In the genomic region with DNA sequence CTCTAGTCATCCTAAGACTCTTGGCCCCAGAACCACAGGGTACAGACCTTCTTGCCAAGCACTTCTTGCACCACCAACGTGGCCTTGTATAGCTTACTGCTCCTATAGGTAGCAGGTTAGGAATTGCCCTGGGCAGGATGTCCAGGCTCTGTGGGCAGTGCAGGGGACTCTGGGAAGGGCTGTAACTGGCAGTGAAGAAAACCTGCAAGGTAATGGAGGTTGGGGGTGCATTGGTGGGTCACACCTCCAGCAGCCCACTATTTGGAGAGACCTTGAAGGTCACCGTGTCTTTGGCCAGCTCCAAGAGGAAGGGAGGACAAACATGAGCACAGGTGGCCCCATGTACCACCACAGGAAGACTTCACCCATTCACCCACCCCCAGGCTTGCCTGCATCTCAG, we compare ENCODE assay signal across 27 cellular contexts. TPM values are rescaled to one million over a fixed set of nuclear protein-coding genes. Genes with fewer than 3 reads are reported as not detected.
DNase-seq lines count a peak whose midpoint lies in the region; FAIRE-seq and TF ChIP-seq lines count a peak whose summit lies in the region.
"Had no signal": no experiment of that assay in that cellular context is flagged by ENCODE, and none has a peak within 500 bp of the region (broad histone marks: within the 10 kb centered on the region; RNA-seq: fewer than 3 reads in every experiment).

No MANE protein-coding gene starts in this region.

- no peaks in the 10 kb centered on the region for H3K4me1 ChIP-seq in esophagus muscularis mucosa
- H3K4me1 ChIP-seq: A549; BE2C; BLaER1 treated with 17β-estradiol and CSF1 and Interleukin-3, amounts not matched to agents 10 nM and 100 nM had no signal

- FAIRE-seq in urothelium cell line (lab: Jason Lieb, UNC) = peak; percentile 27
- FAIRE-seq: A549, GM12891, GM18507, H1 had no signal

- H3K9me3 ChIP-seq in esophagus muscularis mucosa = peaks cover 0 to 5% (median 0%) of the 10 kb centered on the region in 4 donors
- H3K9me3 ChIP-seq: BE2C had no signal

- TF ChIP-seq POLR2A in esophagus muscularis mucosa (IDR thresholded peaks at IDR 0.05; ENCODE audit: low read depth) = no peak

- peaks cover 12% of the 10 kb centered on the region for H3K9me3 Mint-ChIP-seq in osteocyte (ENCODE audit: unreplicated experiment)

- peaks cover 15% of the 10 kb centered on the region for H3K27me3 Mint-ChIP-seq in osteocyte (ENCODE audit: unreplicated experiment)

- H3K27me3 ChIP-seq in esophagus muscularis mucosa = peaks cover 0 to 8% (median 0%) of the 10 kb centered on the region in 4 donors
- H3K27me3 ChIP-seq: BE2C; BLaER1 treated with 17β-estradiol and CSF1 and Interleukin-3, amounts not matched to agents 10 nM and 100 nM had no signal

- no peaks in the 10 kb centered on the region for H3K36me3 ChIP-seq in esophagus muscularis mucosa
- H3K36me3 ChIP-seq: BE2C; BLaER1 treated with 17β-estradiol and CSF1 and Interleukin-3, amounts not matched to agents 10 nM and 100 nM had no signal

- no peaks in the 10 kb centered on the region for H3K4me1 Mint-ChIP-seq in osteocyte (ENCODE audit: unreplicated experiment)
- H3K4me1 Mint-ChIP-seq: CD4-positive, alpha-beta memory T cell had no signal

- intact Hi-C loops in esophagus muscularis mucosa (cut with DNase I) = no loop called here

- no peak for TF ChIP-seq CTCF in esophagus muscularis mucosa (IDR thresholded peaks at IDR 0.05)
- no peak for TF ChIP-seq CTCF in osteocyte (IDR thresholded peaks at IDR 0.05)

- H3K36me3 Mint-ChIP-seq in osteocyte (ENCODE audit: unreplicated experiment) = no peaks in the 10 kb centered on the region
- H3K36me3 Mint-ChIP-seq: CD4-positive, alpha-beta memory T cell had no signal

- H3K27ac Mint-ChIP-seq in osteocyte (ENCODE audit: unreplicated experiment) = no peak overlapping the region
- H3K27ac Mint-ChIP-seq: CD4-positive, alpha-beta memory T cell had no signal

- H3K27ac ChIP-seq in esophagus muscularis mucosa (replicated peaks in 1 of 4) = no peak overlapping the region
- H3K27ac ChIP-seq: A549; BLaER1 treated with 17β-estradiol and CSF1 and Interleukin-3, amounts not matched to agents 10 nM and 100 nM; GM23248 had no signal

- H3K4me3 Mint-ChIP-seq in osteocyte (ENCODE audit: unreplicated experiment) = no peak overlapping the region
- H3K4me3 Mint-ChIP-seq: CD4-positive, alpha-beta memory T cell had no signal

- no peak for TF ChIP-seq EP300 in esophagus muscularis mucosa (IDR thresholded peaks at IDR 0.05)

- no peak overlapping the region for H3K4me3 ChIP-seq in esophagus muscularis mucosa
- H3K4me3 ChIP-seq: A549; BLaER1 treated with 17β-estradiol and CSF1 and Interleukin-3, amounts not matched to agents 10 nM and 100 nM; GM23248 had no signal

- peak; percentile 30 for DNase-seq in activated CD8-positive, alpha-beta memory T cell treated with anti-CD3 and anti-CD28 coated beads, Interleukin-2, amount 50 U/mL, for 48 hours
- no peak for DNase-seq in activated CD8-positive, alpha-beta memory T cell treated with anti-CD3 and anti-CD28 coated beads, Interleukin-2, amount 50 U/mL, for 4 hours
- DNase-seq in esophagus muscularis mucosa (ENCODE audit: extremely low spot score) = peak; percentile 86
- peak; percentile 62 for DNase-seq in osteocyte (ENCODE audit: extremely low spot score, unreplicated experiment)
- DNase-seq in urothelium cell line (ENCODE audit: low spot score) = no peak
- DNase-seq in stimulated activated CD4-positive, alpha-beta T cell treated with anti-CD3 and anti-CD28 coated beads, Interleukin-15, amount 100 ng/mL, for 24 hours = no peak
- no peak for DNase-seq in amniotic stem cell (lab: John Stamatoyannopoulos, UW)
- DNase-seq: 8988T; ACHN; AML-193; BE2C; Calu3; CD4-positive, alpha-beta memory T cell; COR-L47; DMS53; DMS79 treated with DMSO at 0.1 percent for 48 hours; GF-D8; GM23248; H7; HCEC 1CT had no signal

- 100% methylated on average over 1 of the region's 2 CpGs for WGBS in esophagus muscularis mucosa

RNA-seq across cellular contexts. Expression of a gene that starts 21.3 kb away (rescaled TPM):
- total RNA-seq in esophagus muscularis mucosa = 1 to 10 TPM in 2 of 4 donors, under 1 TPM in 2; 0.65 to 2.5 (median 1.2) TPM
- total RNA-seq in osteocyte = 6.3 and 8.5 TPM in 2 replicates

RNA-seq across cellular contexts. Expression of a gene that starts 43.2 kb away (rescaled TPM):
- total RNA-seq in esophagus muscularis mucosa = under 1 TPM in 1 of 4 donors, not detected in 3; 0.23 TPM
- total RNA-seq in osteocyte = 0.30 and 0.47 TPM in 2 replicates
- total RNA-seq: CD4-positive, alpha-beta memory T cell; Daoy; G401; GM23248; H1 had no signal

RNA-seq across cellular contexts. Expression of a gene that starts 59.6 kb away (rescaled TPM):
- total RNA-seq in esophagus muscularis mucosa = under 1 TPM in 2 of 4 donors, not detected in 2; 0.17 to 0.29 TPM
- 0.99 and 1.2 TPM in 2 replicates for total RNA-seq in osteocyte
- total RNA-seq: G401 had no signal

Comparison
In these comparisons a context has a peak if more than half of its experiments do, and no peak if none do; other contexts are left out.
1. DNase-seq: peak in activated CD8-positive, alpha-beta memory T cell treated with anti-CD3 and anti-CD28 coated beads, Interleukin-2, amount 50 U/mL, for 48 hours (single experiment), esophagus muscularis mucosa (single experiment) and osteocyte (single experiment); none in activated CD8-positive, alpha-beta memory T cell treated with anti-CD3 and anti-CD28 coated beads, Interleukin-2, amount 50 U/mL, for 4 hours (single experiment), urothelium cell line (single experiment), stimulated activated CD4-positive, alpha-beta T cell treated with anti-CD3 and anti-CD28 coated beads, Interleukin-15, amount 100 ng/mL, for 24 hours (single experiment) and amniotic stem cell (single experiment).